ENCODE assay signal across 30 cellular contexts in genomic region chr18:75043478-75043877, GRCh38.
"Had no signal": no experiment of that assay in that cellular context is flagged by ENCODE, and none has a peak within 500 bp of the region (broad histone marks: within the 10 kb centered on the region; RNA-seq: fewer than 3 reads in every experiment).

No MANE protein-coding gene starts in this region.

- ATAC-seq: activated CD4-positive, alpha-beta T cell treated with anti-CD3 and anti-CD28 coated beads for 36 hours; activated CD8-positive, alpha-beta memory T cell treated with anti-CD3 and anti-CD28 coated beads, Interleukin-2, amount 10 ng/mL, durations not matched to agents 7 days and 5 days; activated CD8-positive, alpha-beta T cell treated with anti-CD3 and anti-CD28 coated beads, Interleukin-2, amount 10 ng/mL, durations not matched to agents 7 days and 5 days; activated naive CD8-positive, alpha-beta T cell treated with anti-CD3 and anti-CD28 coated beads, Interleukin-2, amount 50 U/mL, for 24 hours; body of pancreas; esophagus mucosa; T-helper 17 cell had no signal

- H3K36me3 ChIP-seq: adrenal gland, colonic mucosa had no signal

- H3K27me3 ChIP-seq: adrenal gland, body of pancreas, colonic mucosa, dorsolateral prefrontal cortex had no signal

- H3K27ac ChIP-seq: adrenal gland, body of pancreas, colonic mucosa, dorsolateral prefrontal cortex had no signal

- H3K4me1 ChIP-seq: adrenal gland, body of pancreas, colonic mucosa had no signal

- DNase-seq: activated CD4-positive, alpha-beta memory T cell treated with anti-CD3 and anti-CD28 coated beads for 36 hours; activated CD4-positive, alpha-beta T cell treated with anti-CD3 and anti-CD28 coated beads for 36 hours; activated CD4-positive, alpha-beta T cell treated with anti-CD3 and anti-CD28 coated beads, Interleukin-2, amount 10 ng/mL, durations not matched to agents 24 days and 14 days; activated CD4-positive, CD25-positive, alpha-beta regulatory T cell; activated CD4-positive, CD25-positive, alpha-beta regulatory T cell treated with anti-CD3 and anti-CD28 coated beads, Interleukin-2, amount 50 U/mL, for 72 hours; activated CD8-positive, alpha-beta memory T cell treated with anti-CD3 and anti-CD28 coated beads, Interleukin-2, amount 10 ng/mL, durations not matched to agents 7 days and 5 days; activated CD8-positive, alpha-beta memory T cell treated with anti-CD3 and anti-CD28 coated beads, Interleukin-2, amount 50 U/mL, for 4 hours; activated CD8-positive, alpha-beta T cell treated with anti-CD3 and anti-CD28 coated beads, Interleukin-2, amount 10 ng/mL, durations not matched to agents 7 days and 5 days; activated effector memory CD4-positive, alpha-beta T cell treated with anti-CD3 and anti-CD28 coated beads, Interleukin-2, amount 50 U/mL, for 16 hours; activated naive CD4-positive, alpha-beta T cell treated with anti-CD3 and anti-CD28 coated beads for 36 hours; activated naive CD8-positive, alpha-beta T cell treated with anti-CD3 and anti-CD28 coated beads for 36 hours; activated naive CD8-positive, alpha-beta T cell treated with anti-CD3 and anti-CD28 coated beads, Interleukin-2, amount 50 U/mL, for 24 hours; activated T-cell treated with anti-CD3 and anti-CD28 coated beads, Interleukin-2, amount 50 U/mL, for 1 hour; activated T-cell treated with anti-CD3 and anti-CD28 coated beads, Interleukin-2, amount 50 U/mL, for 48 hours; adrenal gland; amygdala; aorta; body of pancreas; central memory CD4-positive, alpha-beta T cell; cerebellar nuclear complex; colonic mucosa; dorsolateral prefrontal cortex; effector memory CD4-positive, alpha-beta T cell; endodermal cell; foreskin fibroblast; head of caudate nucleus; T-helper 1 cell; T-helper 17 cell; T1000 had no signal

- H3K9me3 ChIP-seq: adrenal gland, body of pancreas, colonic mucosa had no signal

- H3K4me3 ChIP-seq: adrenal gland, body of pancreas, colonic mucosa, dorsolateral prefrontal cortex had no signal
